Comparison of ENCODE assay signal across 8 cellular contexts in genomic region chr11:34066766-34067165, GRCh38. TPM values are rescaled to one million over a fixed set of nuclear protein-coding genes. Genes with fewer than 3 reads are reported as not detected.
DNase-seq lines count a peak whose midpoint lies in the region; ATAC-seq and TF ChIP-seq lines count a peak whose summit lies in the region.
"Not testable (repeated sequence)": the region's sequence is repeated elsewhere in the genome, so short reads cannot be mapped to it uniquely, and the experiment has no call there.

No MANE protein-coding gene starts in this region.

- H3K79me2 ChIP-seq in ACC112 (ENCODE audit: control insufficient read depth, insufficient read depth, low read length, unreplicated experiment), result peaks cover 89% of the 10 kb centered on the region
- H3K79me2 ChIP-seq in Karpas-422 (ENCODE audit: low read length), result peaks cover 99% of the 10 kb centered on the region

- TF ChIP-seq CTCF in WTC11 (IDR thresholded peaks at IDR 0.05); endothelial cell (IDR thresholded peaks at IDR 0.05; ENCODE audit: unreplicated experiment): not testable (repeated sequence)

- not testable (repeated sequence) for H3K27me3 ChIP-seq in ACC112 (ENCODE audit: insufficient read depth, low read length); Karpas-422 (ENCODE audit: low read length)

- H3K4me1 Mint-ChIP-seq in WTC11 (peaks cover 25% of the 10 kb centered on the region), endothelial cell (ENCODE audit: unreplicated experiment) (peaks cover 13% of the 10 kb centered on the region), naive B cell (peaks cover 32 to 56% (median 50%) of the 10 kb centered on the region in 3 donors)
- H3K4me1 Mint-ChIP-seq in stimulated activated naive B cell treated with anti-CD40 and anti-IgM and Interleukin-4, amounts not matched to agents 10 μg/mL and 1 μg/mL and 100 μg/mL, for 72 hours, result peaks cover 27 to 42% of the 10 kb centered on the region in 2 donors

- POLR2A ChIA-PET in WTC11 (lab: Charles Lee), result interaction anchor here (0.6 kb wide), 1 partner anchor 18 kb away, joined by 3 read pairs; no protein-coding TSS in a partner anchor

- not testable (repeated sequence) for H3K9me3 ChIP-seq in Karpas-422 (ENCODE audit: low read length)

- CTCF ChIA-PET in WTC11 (lab: Charles Lee), result interaction anchor here (0.7 to 1.0 kb wide), 3 partner anchors 10 to 69 kb away, joined by 3 to 4 read pairs (median 3); no protein-coding TSS in a partner anchor

- H3K36me3 Mint-ChIP-seq in WTC11 (peaks cover 32% of the 10 kb centered on the region), endothelial cell (ENCODE audit: low read depth, unreplicated experiment) (peaks cover 13% of the 10 kb centered on the region)
- H3K36me3 Mint-ChIP-seq in naive B cell, result not testable (repeated sequence)
- peaks cover 15 to 31% of the 10 kb centered on the region in 2 donors for H3K36me3 Mint-ChIP-seq in stimulated activated naive B cell treated with anti-CD40 and anti-IgM and Interleukin-4, amounts not matched to agents 10 μg/mL and 1 μg/mL and 100 μg/mL, for 72 hours

- H3K9ac ChIP-seq in Karpas-422 (ENCODE audit: low read length), result not testable (repeated sequence)

- not testable (repeated sequence) for H3K36me3 ChIP-seq in ACC112 (ENCODE audit: insufficient read depth, low read length)
- H3K36me3 ChIP-seq in Karpas-422 (ENCODE audit: insufficient read depth, low read length), result peaks cover 45% of the 10 kb centered on the region; the same call in 1 of the 2 replicates

- not testable (repeated sequence) for H3K27me3 Mint-ChIP-seq in WTC11 (ENCODE audit: low read depth); endothelial cell (ENCODE audit: unreplicated experiment); naive B cell; stimulated activated naive B cell treated with anti-CD40 and anti-IgM and Interleukin-4, amounts not matched to agents 10 μg/mL and 1 μg/mL and 100 μg/mL, for 72 hours

- not testable (repeated sequence) for H3K4me3 ChIP-seq in ACC112 (ENCODE audit: low read depth, low read length); Karpas-422 (ENCODE audit: low read length)

- H3K4me2 ChIP-seq in Karpas-422 (ENCODE audit: low read depth, low read length, poor library complexity, severe bottlenecking), result peak overlapping the region; percentile 43

- H3K9me2 ChIP-seq in Karpas-422 (replicated peaks; ENCODE audit: insufficient read depth, low read length), result not testable (repeated sequence)

- H3K27ac ChIP-seq in ACC112 (ENCODE audit: low read depth, low read length) (peak overlapping the region; percentile 40), Karpas-422 (ENCODE audit: low read length) (peak overlapping the region; percentile 43)

- not testable (repeated sequence) for ATAC-seq in WTC11; naive B cell (ENCODE audit: low read depth in 2 of 2); stimulated activated naive B cell treated with anti-CD40 and anti-IgM and Interleukin-4, amounts not matched to agents 10 μg/mL and 1 μg/mL and 100 μg/mL, for 72 hours (replicated peaks)

- H2AFZ ChIP-seq in ACC112 (ENCODE audit: low read length, unreplicated experiment); Karpas-422 (ENCODE audit: low read length): not testable (repeated sequence)

- H3K27ac Mint-ChIP-seq in WTC11 (0 out of 2 replicates have a peak overlapping the region, but pooled peaks have one; percentile 57), endothelial cell (ENCODE audit: unreplicated experiment) (peak overlapping the region; percentile 30), naive B cell (peak overlapping the region in 5 of 6 donors; percentile 7 to 82 (median 77))
- H3K27ac Mint-ChIP-seq in stimulated activated naive B cell treated with anti-CD40 and anti-IgM and Interleukin-4, amounts not matched to agents 10 μg/mL and 1 μg/mL and 100 μg/mL, for 72 hours, result peak overlapping the region; percentile 59

- peaks cover 78% of the 10 kb centered on the region for H4K20me1 ChIP-seq in Karpas-422 (ENCODE audit: insufficient read depth, low read depth, low read length)

- not testable (repeated sequence) for H3K9me3 Mint-ChIP-seq in WTC11; endothelial cell (ENCODE audit: unreplicated experiment); naive B cell; stimulated activated naive B cell treated with anti-CD40 and anti-IgM and Interleukin-4, amounts not matched to agents 10 μg/mL and 1 μg/mL and 100 μg/mL, for 72 hours

- peaks cover 37% of the 10 kb centered on the region for H3K4me1 ChIP-seq in ACC112 (ENCODE audit: control insufficient read depth, insufficient read depth, low read length, unreplicated experiment)
- H3K4me1 ChIP-seq in Karpas-422 (ENCODE audit: low read length), result peaks cover 50% of the 10 kb centered on the region

- DNase-seq in EL (peak; percentile 50), amniotic epithelial cell (ENCODE audit: low read depth) (peak; percentile 28)
- not testable (repeated sequence) for DNase-seq in Karpas-422; WTC11 (ENCODE audit: low spot score); endothelial cell (ENCODE audit: low spot score); naive B cell; stimulated activated naive B cell treated with anti-CD40 and anti-IgM and Interleukin-4, amounts not matched to agents 10 μg/mL and 1 μg/mL and 100 μg/mL, for 72 hours

- H3K4me3 Mint-ChIP-seq in WTC11; endothelial cell (ENCODE audit: unreplicated experiment); stimulated activated naive B cell treated with anti-CD40 and anti-IgM and Interleukin-4, amounts not matched to agents 10 μg/mL and 1 μg/mL and 100 μg/mL, for 72 hours: not testable (repeated sequence)
- peak overlapping the region in 1 of 8 donors; percentile 25 for H3K4me3 Mint-ChIP-seq in naive B cell

RNA-seq across cellular contexts. Expression of gene CAPRIN1, which starts 15.2 kb away (rescaled TPM):
- 195 and 234 TPM in 2 replicates for total RNA-seq in Karpas-422 (2014; rRNA removed; shearing (Covaris generic); ENCODE audit: low replicate concordance)
- total RNA-seq in WTC11 (2021) (282 to 288 TPM (median 288 TPM) in 3 replicates), endothelial cell (ENCODE audit: unreplicated experiment) (257 TPM)
- polyA plus RNA-seq in naive B cell (ENCODE audit: low read depth in 6 of 6), result 10 to 100 TPM; 36.3 to 70.9 (median 50.7) TPM

RNA-seq across cellular contexts. Expression of gene NAT10, which starts 38.7 kb away (rescaled TPM):
- total RNA-seq in Karpas-422 (2014; rRNA removed; shearing (Covaris generic); ENCODE audit: low replicate concordance), result 45.0 and 61.0 TPM in 2 replicates
- total RNA-seq in WTC11 (2021), result 70.8 to 75.5 TPM (median 74.7 TPM) in 3 replicates
- total RNA-seq in endothelial cell (ENCODE audit: unreplicated experiment), result 34.4 TPM
- 10 to 100 TPM; 12.1 to 43.8 (median 33.8) TPM for polyA plus RNA-seq in naive B cell (ENCODE audit: low read depth in 6 of 6)
